1 cellular context compared by ENCODE assay signal in the genomic region with DNA sequence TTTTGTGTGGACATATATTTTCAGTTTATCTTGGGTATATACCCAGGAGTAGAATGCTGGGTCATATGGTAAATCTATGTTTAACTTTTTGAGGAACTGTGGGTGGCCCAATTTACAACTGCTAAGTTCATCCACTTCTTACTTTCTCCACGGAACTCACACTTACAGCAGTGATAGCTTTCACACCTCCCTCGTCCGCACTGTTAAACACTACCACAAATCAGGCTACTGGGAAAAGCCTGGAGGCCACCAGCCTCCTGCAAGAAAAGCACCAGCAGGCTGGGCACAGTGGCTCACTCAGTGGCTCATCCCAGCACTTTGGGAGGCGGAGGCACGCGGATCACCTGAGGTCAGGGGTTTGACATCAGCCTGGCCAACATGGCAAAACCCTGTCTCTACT.
A peak's percentile ranks its signal among the peaks of the same experiment; 100 is the strongest.
TF ChIP-seq lines count a peak whose summit lies in the region.

No MANE protein-coding gene starts in this region.

TF ChIP-seq in GM12878, 131 proteins besides CTCF, POLR2A, EP300 and RAD21:
- TF ChIP-seq USF2 (IDR thresholded peaks at IDR 0.05; ENCODE audit: borderline replicate concordance, low read depth, low read length) (no peak), IKZF2 (IDR thresholded peaks at IDR 0.05) (peak in 1 of 2 experiments; percentile 33; a peak in 1 of 4 replicates), HDGF (IDR thresholded peaks at IDR 0.05) (no peak), PAX8 (IDR thresholded peaks at IDR 0.05) (no peak), BACH1 (IDR thresholded peaks at IDR 0.05; ENCODE audit: borderline replicate concordance) (no peak), IKZF1 (conservative IDR thresholded peaks at IDR 0.05) (peak; percentile 62; the same call in 1 of the 2 replicates), BHLHE40 (IDR thresholded peaks at IDR 0.05; ENCODE audit: borderline replicate concordance in 1 of 2, low read depth in 2 of 2, low read length in 1 of 2) (no peak), MTA2 (IDR thresholded peaks at IDR 0.05; ENCODE audit: low read depth) (0 out of 2 replicates have a peak, but pooled peaks have one; percentile 12), YY1 (IDR thresholded peaks at IDR 0.05; ENCODE audit: low read depth, low read length) (no peak), ZNF217 (IDR thresholded peaks at IDR 0.05) (no peak), SREBF2 (IDR thresholded peaks at IDR 0.05; ENCODE audit: low read length) (no peak), BCL11A (IDR thresholded peaks at IDR 0.05; ENCODE audit: low read depth, low read length) (no peak), POLR2AphosphoS2 (IDR thresholded peaks at IDR 0.05; ENCODE audit: low read depth, low read length) (no peak), SMAD5 (IDR thresholded peaks at IDR 0.05; ENCODE audit: low read depth) (no peak), MYC (IDR thresholded peaks at IDR 0.05; ENCODE audit: insufficient read depth, insufficient read length, insufficient replicate concordance, low read length, severe bottlenecking) (no peak), SMARCA5 (IDR thresholded peaks at IDR 0.05) (no peak), NFXL1 (IDR thresholded peaks at IDR 0.05; ENCODE audit: borderline replicate concordance) (no peak), ZZZ3 (IDR thresholded peaks at IDR 0.05; ENCODE audit: control insufficient read depth, insufficient read length, low read depth) (no peak)
- TF ChIP-seq, protein P1, sequence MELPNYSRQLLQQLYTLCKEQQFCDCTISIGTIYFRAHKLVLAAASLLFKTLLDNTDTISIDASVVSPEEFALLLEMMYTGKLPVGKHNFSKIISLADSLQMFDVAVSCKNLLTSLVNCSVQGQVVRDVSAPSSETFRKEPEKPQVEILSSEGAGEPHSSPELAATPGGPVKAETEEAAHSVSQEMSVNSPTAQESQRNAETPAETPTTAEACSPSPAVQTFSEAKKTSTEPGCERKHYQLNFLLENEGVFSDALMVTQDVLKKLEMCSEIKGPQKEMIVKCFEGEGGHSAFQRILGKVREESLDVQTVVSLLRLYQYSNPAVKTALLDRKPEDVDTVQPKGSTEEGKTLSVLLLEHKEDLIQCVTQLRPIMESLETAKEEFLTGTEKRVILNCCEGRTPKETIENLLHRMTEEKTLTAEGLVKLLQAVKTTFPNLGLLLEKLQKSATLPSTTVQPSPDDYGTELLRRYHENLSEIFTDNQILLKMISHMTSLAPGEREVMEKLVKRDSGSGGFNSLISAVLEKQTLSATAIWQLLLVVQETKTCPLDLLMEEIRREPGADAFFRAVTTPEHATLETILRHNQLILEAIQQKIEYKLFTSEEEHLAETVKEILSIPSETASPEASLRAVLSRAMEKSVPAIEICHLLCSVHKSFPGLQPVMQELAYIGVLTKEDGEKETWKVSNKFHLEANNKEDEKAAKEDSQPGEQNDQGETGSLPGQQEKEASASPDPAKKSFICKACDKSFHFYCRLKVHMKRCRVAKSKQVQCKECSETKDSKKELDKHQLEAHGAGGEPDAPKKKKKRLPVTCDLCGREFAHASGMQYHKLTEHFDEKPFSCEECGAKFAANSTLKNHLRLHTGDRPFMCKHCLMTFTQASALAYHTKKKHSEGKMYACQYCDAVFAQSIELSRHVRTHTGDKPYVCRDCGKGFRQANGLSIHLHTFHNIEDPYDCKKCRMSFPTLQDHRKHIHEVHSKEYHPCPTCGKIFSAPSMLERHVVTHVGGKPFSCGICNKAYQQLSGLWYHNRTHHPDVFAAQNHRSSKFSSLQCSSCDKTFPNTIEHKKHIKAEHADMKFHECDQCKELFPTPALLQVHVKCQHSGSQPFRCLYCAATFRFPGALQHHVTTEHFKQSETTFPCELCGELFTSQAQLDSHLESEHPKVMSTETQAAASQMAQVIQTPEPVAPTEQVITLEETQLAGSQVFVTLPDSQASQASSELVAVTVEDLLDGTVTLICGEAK (IDR thresholded peaks at IDR 0.05; ENCODE audit: borderline replicate concordance) = no peak
- TF ChIP-seq, protein P2, sequence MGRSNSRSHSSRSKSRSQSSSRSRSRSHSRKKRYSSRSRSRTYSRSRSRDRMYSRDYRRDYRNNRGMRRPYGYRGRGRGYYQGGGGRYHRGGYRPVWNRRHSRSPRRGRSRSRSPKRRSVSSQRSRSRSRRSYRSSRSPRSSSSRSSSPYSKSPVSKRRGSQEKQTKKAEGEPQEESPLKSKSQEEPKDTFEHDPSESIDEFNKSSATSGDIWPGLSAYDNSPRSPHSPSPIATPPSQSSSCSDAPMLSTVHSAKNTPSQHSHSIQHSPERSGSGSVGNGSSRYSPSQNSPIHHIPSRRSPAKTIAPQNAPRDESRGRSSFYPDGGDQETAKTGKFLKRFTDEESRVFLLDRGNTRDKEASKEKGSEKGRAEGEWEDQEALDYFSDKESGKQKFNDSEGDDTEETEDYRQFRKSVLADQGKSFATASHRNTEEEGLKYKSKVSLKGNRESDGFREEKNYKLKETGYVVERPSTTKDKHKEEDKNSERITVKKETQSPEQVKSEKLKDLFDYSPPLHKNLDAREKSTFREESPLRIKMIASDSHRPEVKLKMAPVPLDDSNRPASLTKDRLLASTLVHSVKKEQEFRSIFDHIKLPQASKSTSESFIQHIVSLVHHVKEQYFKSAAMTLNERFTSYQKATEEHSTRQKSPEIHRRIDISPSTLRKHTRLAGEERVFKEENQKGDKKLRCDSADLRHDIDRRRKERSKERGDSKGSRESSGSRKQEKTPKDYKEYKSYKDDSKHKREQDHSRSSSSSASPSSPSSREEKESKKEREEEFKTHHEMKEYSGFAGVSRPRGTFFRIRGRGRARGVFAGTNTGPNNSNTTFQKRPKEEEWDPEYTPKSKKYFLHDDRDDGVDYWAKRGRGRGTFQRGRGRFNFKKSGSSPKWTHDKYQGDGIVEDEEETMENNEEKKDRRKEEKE (IDR thresholded peaks at IDR 0.05) = no peak
- TF ChIP-seq, protein P3, sequence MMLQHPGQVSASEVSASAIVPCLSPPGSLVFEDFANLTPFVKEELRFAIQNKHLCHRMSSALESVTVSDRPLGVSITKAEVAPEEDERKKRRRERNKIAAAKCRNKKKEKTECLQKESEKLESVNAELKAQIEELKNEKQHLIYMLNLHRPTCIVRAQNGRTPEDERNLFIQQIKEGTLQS (IDR thresholded peaks at IDR 0.05; ENCODE audit: borderline replicate concordance, extremely low read depth, low read depth, low read length) = no peak
- TF ChIP-seq, protein P4, sequence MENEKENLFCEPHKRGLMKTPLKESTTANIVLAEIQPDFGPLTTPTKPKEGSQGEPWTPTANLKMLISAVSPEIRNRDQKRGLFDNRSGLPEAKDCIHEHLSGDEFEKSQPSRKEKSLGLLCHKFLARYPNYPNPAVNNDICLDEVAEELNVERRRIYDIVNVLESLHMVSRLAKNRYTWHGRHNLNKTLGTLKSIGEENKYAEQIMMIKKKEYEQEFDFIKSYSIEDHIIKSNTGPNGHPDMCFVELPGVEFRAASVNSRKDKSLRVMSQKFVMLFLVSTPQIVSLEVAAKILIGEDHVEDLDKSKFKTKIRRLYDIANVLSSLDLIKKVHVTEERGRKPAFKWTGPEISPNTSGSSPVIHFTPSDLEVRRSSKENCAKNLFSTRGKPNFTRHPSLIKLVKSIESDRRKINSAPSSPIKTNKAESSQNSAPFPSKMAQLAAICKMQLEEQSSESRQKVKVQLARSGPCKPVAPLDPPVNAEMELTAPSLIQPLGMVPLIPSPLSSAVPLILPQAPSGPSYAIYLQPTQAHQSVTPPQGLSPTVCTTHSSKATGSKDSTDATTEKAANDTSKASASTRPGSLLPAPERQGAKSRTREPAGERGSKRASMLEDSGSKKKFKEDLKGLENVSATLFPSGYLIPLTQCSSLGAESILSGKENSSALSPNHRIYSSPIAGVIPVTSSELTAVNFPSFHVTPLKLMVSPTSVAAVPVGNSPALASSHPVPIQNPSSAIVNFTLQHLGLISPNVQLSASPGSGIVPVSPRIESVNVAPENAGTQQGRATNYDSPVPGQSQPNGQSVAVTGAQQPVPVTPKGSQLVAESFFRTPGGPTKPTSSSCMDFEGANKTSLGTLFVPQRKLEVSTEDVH (IDR thresholded peaks at IDR 0.05; ENCODE audit: low read depth, partially characterized antibody) = no peak
TF ChIP-seq in GM12878: peak in this region for 3.
